ENCODE assay signal across 19 cellular contexts in the genomic region with DNA sequence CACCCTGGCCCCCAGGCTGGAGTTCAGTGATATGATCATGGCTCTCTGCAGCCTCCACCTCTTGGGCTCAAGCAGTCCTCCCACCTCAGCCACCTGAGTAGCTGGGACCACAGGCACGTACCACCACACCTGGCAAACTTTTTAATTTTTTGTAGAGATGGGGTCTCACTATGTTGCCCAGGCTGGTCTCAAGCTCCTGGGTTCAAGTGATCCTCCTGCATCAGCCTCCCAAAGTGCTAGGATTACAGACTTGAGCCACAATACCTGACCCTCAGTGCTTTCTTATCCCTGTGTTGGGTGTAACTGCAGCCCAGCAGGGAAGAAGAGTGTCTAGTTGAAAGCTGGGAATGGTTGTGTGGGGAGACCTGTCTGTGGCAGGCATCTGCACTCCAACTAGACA.
"Had no signal": no experiment of that assay in that cellular context is flagged by ENCODE, and none has a peak within 500 bp of the region (broad histone marks: within the 10 kb centered on the region; RNA-seq: fewer than 3 reads in every experiment).

No MANE protein-coding gene starts in this region.

- H3K27me3 ChIP-seq: brain microvascular endothelial cell, left lung, upper lobe of right lung had no signal

- ATAC-seq: activated CD8-positive, alpha-beta memory T cell treated with anti-CD3 and anti-CD28 coated beads, Interleukin-2, amount 10 ng/mL, durations not matched to agents 7 days and 5 days; left lung; stimulated activated naive CD8-positive, alpha-beta T cell treated with anti-CD3 and anti-CD28 coated beads, Interleukin-15, amount 100 ng/mL, for 72 hours; upper lobe of right lung had no signal

- H3K27ac ChIP-seq: brain microvascular endothelial cell, left lung, thoracic aorta, upper lobe of right lung had no signal

- H3K4me2 ChIP-seq: smooth muscle cell had no signal

- H3K4me3 ChIP-seq: left lung, smooth muscle cell, thoracic aorta, upper lobe of right lung had no signal

- DNase-seq: activated B cell treated with CpG ODN at 0.5 μM for 24 hours; activated CD4-positive, alpha-beta memory T cell treated with anti-CD3 and anti-CD28 coated beads, Interleukin-2, amount 10 ng/mL, durations not matched to agents 7 days and 5 days; activated CD4-positive, alpha-beta T cell treated with anti-CD3 and anti-CD28 coated beads for 4 hours; activated CD8-positive, alpha-beta memory T cell treated with anti-CD3 and anti-CD28 coated beads, Interleukin-2, amount 10 ng/mL, durations not matched to agents 7 days and 5 days; activated naive CD4-positive, alpha-beta T cell; activated naive CD8-positive, alpha-beta T cell treated with anti-CD3 and anti-CD28 coated beads for 36 hours; brain microvascular endothelial cell; cortex of kidney; effector CD4-positive, alpha-beta T cell; kidney; nephron progenitor cell; occipital lobe; stimulated activated CD4-positive, alpha-beta T cell treated with anti-CD3 and anti-CD28 coated beads, Interleukin-4, amount 100 ng/mL, for 1 hour; stimulated activated naive CD8-positive, alpha-beta T cell treated with anti-CD3 and anti-CD28 coated beads, Interleukin-15, amount 100 ng/mL, for 72 hours; SW 1271; upper lobe of right lung had no signal

- H3K9me3 ChIP-seq: left lung, thoracic aorta, upper lobe of right lung had no signal
